In genomic region chr1:228212966-228213844, GRCh38 we compare ENCODE assay signal across 8 cellular contexts. TPM values are rescaled to one million over a fixed set of nuclear protein-coding genes. Genes with fewer than 3 reads are reported as not detected.
A peak's percentile ranks its signal among the peaks of the same experiment; 100 is the strongest.
DNase-seq lines count a peak whose midpoint lies in the region; ATAC-seq and TF ChIP-seq lines count a peak whose summit lies in the region.

No MANE protein-coding gene starts in this region.

- H3K23ac ChIP-seq in neuronal stem cell (ENCODE audit: low read depth, low read length, poor library complexity): peak overlapping the region; percentile 99

- H3K4me3 ChIP-seq in KMS-11 (IDR thresholded peaks at IDR 0.05; ENCODE audit: insufficient read depth, low read depth, low read length) (peak overlapping the region; percentile 60), neuronal stem cell (ENCODE audit: low read length in 2 of 2) (peak overlapping the region; percentile 55 to 97)

- WGBS in neuronal stem cell (ENCODE audit: extremely low coverage in 2 of 2, insufficient read length in 2 of 2, insufficient replicate concordance in 1 of 2), 2 donors: no CpG with 5 or more reads among the region's 67 CpGs

- no peak overlapping the region for H2BK5ac ChIP-seq in neuronal stem cell (ENCODE audit: low read length)

- no peaks in the 10 kb centered on the region for H3K4me1 ChIP-seq in KMS-11 (ENCODE audit: low read depth, poor library complexity, severe bottlenecking)
- no peaks in the 10 kb centered on the region for H3K4me1 ChIP-seq in foreskin keratinocyte
- H3K4me1 ChIP-seq in neuronal stem cell (ENCODE audit: control insufficient read depth in 2 of 2, insufficient read depth in 1 of 2, low read depth in 1 of 2, low read length in 2 of 2): peaks cover 4 to 15% of the 10 kb centered on the region in 2 donors

- peak; percentile 96 for ATAC-seq in GM21786 (IDR thresholded peaks at IDR 0.05; ENCODE audit: unreplicated experiment)
- peak; percentile 89 for ATAC-seq in foreskin keratinocyte

- H3K14ac ChIP-seq in neuronal stem cell (ENCODE audit: low read length): no peak overlapping the region

- H4K20me1 ChIP-seq in KMS-11 (ENCODE audit: insufficient read depth): no peaks in the 10 kb centered on the region

- H3K27ac ChIP-seq in KMS-11 (peak overlapping the region; percentile 61), RWPE1 (peak overlapping the region; percentile 88), foreskin keratinocyte (no peak overlapping the region), neuronal stem cell (replicated peaks; ENCODE audit: low read length) (peak overlapping the region; percentile 65)

- peak overlapping the region; percentile 85 for H2AFZ ChIP-seq in KMS-11 (ENCODE audit: low read depth)
- H2AFZ ChIP-seq in neuronal stem cell (ENCODE audit: low read length): peak overlapping the region; percentile 99

- TF ChIP-seq CTCF in KMS-11 (conservative IDR thresholded peaks at IDR 0.05; ENCODE audit: low read depth, low read length): peak; percentile 42
- peak; percentile 84 for TF ChIP-seq CTCF in RWPE1 (conservative IDR thresholded peaks at IDR 0.05; ENCODE audit: low read depth)
- TF ChIP-seq CTCF in foreskin keratinocyte (conservative IDR thresholded peaks at IDR 0.05): peak; percentile 84

- peaks cover 0 to 3% of the 10 kb centered on the region in 2 donors for H3K9me3 ChIP-seq in neuronal stem cell (replicated peaks in 1 of 2; ENCODE audit: control insufficient read depth in 2 of 2, insufficient read depth in 1 of 2, low read depth in 1 of 2, low read length in 2 of 2)

- H2BK15ac ChIP-seq in neuronal stem cell (ENCODE audit: low read length): peak overlapping the region; percentile 96

- no peak overlapping the region for H4K91ac ChIP-seq in neuronal stem cell (ENCODE audit: low read depth, low read length, poor library complexity)

- H3K27me3 ChIP-seq in KMS-11 (ENCODE audit: insufficient read depth, low read depth) (no peaks in the 10 kb centered on the region), foreskin keratinocyte (no peaks in the 10 kb centered on the region), neuronal stem cell (ENCODE audit: control insufficient read depth in 3 of 3, insufficient read depth in 3 of 3, low read depth in 1 of 3, low read length in 3 of 3) (peaks cover 0 to 13% (median 7%) of the 10 kb centered on the region in 3 experiments)

- POLR2A ChIA-PET in RWPE1 (lab: Yijun Ruan, JAX; ENCODE audit: low non-redundant PET): interaction anchor here (0.7 kb wide), 1 partner anchor 200 kb away, joined by 4 read pairs; no protein-coding TSS in a partner anchor

- no peak overlapping the region for H3K4ac ChIP-seq in neuronal stem cell (ENCODE audit: low read length)

- H2BK12ac ChIP-seq in neuronal stem cell (ENCODE audit: low read length): no peak overlapping the region

- H3K9ac ChIP-seq in KMS-11 (peak overlapping the region; percentile 70), neuronal stem cell (ENCODE audit: low read depth, low read length, poor library complexity) (peak overlapping the region; percentile 90)

- peak; percentile 96 for DNase-seq in DMS53 (lab: John Stamatoyannopoulos, UW)
- peak; percentile 86 for DNase-seq in RWPE1 (ENCODE audit: low spot score)
- peak; percentile 89 for DNase-seq in activated T-helper 9 cell treated with anti-CD3 and anti-CD28 coated beads, Interleukin-2, amount 50 U/mL, for 16 hours (ENCODE audit: low read depth)
- peak; percentile 54 to 77 for DNase-seq in foreskin keratinocyte
- peak; percentile 84 for DNase-seq in neuronal stem cell (ENCODE audit: low spot score)
- DNase-seq in stromal cell of bone marrow (ENCODE audit: low read depth): peak; percentile 43

- H3K36me3 ChIP-seq in KMS-11 (ENCODE audit: insufficient read depth) (no peaks in the 10 kb centered on the region), neuronal stem cell (replicated peaks in 1 of 2; ENCODE audit: control insufficient read depth in 2 of 2, insufficient read depth in 2 of 2, low read length in 2 of 2) (peaks cover 0 to 14% of the 10 kb centered on the region in 2 donors)

- CTCF ChIA-PET in RWPE1 (lab: Yijun Ruan, JAX): interaction anchor here (0.5 to 2.3 kb wide), 4 partner anchors 10 to 466 kb away, joined by 3 to 9 read pairs (median 4); no protein-coding TSS in a partner anchor

- peaks cover 25% of the 10 kb centered on the region for H3K79me1 ChIP-seq in neuronal stem cell (ENCODE audit: low read depth, low read length)

- no peak overlapping the region for H2AK5ac ChIP-seq in neuronal stem cell (ENCODE audit: low read depth, low read length)

- H3K79me2 ChIP-seq in KMS-11 (ENCODE audit: insufficient read depth, low read depth): no peaks in the 10 kb centered on the region

- H2BK120ac ChIP-seq in neuronal stem cell (ENCODE audit: low read depth, low read length): peak overlapping the region; percentile 81

- H3K18ac ChIP-seq in neuronal stem cell (ENCODE audit: low read length): peak overlapping the region; percentile 98

- H3K4me2 ChIP-seq in KMS-11: peak overlapping the region; percentile 71
- H3K4me2 ChIP-seq in neuronal stem cell (ENCODE audit: insufficient read depth, low read length, poor library complexity, severe bottlenecking): peak overlapping the region; percentile 87

- H4K8ac ChIP-seq in neuronal stem cell (ENCODE audit: low read depth, low read length): peak overlapping the region; percentile 92

RNA-seq across cellular contexts. Expression of gene OBSCN, which starts 5.4 kb away (rescaled TPM):
- 6.4 and 6.6 TPM in 2 replicates for total RNA-seq in foreskin keratinocyte
- 3.6 TPM in 2 replicates for polyA plus RNA-seq in foreskin keratinocyte
- 7.3 TPM for polyA plus RNA-seq in neuronal stem cell (2013, experiment 1 of 2)
- 7.9 TPM for polyA plus RNA-seq in neuronal stem cell (2013, experiment 2 of 2)

RNA-seq across cellular contexts. Expression of gene IBA57, which starts 47.6 kb away (rescaled TPM):
- total RNA-seq in foreskin keratinocyte: 5.1 and 7.4 TPM in 2 replicates
- 4.8 and 6.5 TPM in 2 replicates for polyA plus RNA-seq in foreskin keratinocyte
- 1.3 TPM for polyA plus RNA-seq in neuronal stem cell (2013, experiment 1 of 2)
- 1.4 TPM for polyA plus RNA-seq in neuronal stem cell (2013, experiment 2 of 2)

Comparison
In these comparisons a context has a peak if more than half of its experiments do, and no peak if none do; other contexts are left out.
1. DNase-seq: peak in every context shown above with its lines; median percentile 96 in DMS53; 89 in activated T-helper 9 cell treated with anti-CD3 and anti-CD28 coated beads, Interleukin-2, amount 50 U/mL, for 16 hours; 86 in RWPE1; 84 in neuronal stem cell; 66 in foreskin keratinocyte; 43 in stromal cell of bone marrow.